Comparison of ENCODE assay signal across 19 cellular contexts in the genomic region with DNA sequence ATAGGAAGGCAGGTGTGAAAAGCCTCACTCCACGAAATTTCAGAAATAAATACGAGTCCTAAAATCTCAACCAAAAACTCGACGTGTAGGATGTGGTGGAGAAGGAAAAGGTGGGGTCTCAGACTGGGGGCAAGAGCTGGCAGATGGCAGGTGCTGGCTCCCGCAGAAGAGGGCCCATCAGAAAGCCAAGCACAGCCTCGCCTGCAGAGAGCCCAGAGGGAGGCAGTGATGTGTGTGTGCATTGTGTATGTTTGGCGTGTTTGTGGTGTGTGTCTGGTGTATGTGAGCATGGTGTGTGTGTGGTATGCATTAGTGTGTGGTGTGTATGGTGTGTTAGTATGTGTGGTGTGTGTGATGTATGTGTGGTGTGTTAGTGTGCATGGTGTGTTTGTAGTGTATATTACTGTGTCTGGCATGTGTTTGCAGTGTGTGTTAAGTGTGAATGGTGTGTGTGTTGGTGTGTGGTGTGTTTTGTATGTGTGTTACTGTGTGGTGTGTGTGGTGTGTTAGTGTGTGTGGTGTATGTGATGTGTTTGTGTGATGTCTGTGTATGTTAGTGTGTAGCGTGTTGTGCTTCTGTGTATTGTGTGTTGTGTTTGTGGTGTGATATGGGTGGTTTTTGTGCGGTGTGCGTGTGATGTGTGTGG.
"Had no signal": no experiment of that assay in that cellular context is flagged by ENCODE, and none has a peak within 500 bp of the region (broad histone marks: within the 10 kb centered on the region; RNA-seq: fewer than 3 reads in every experiment).

No MANE protein-coding gene starts in this region.

- H3K4me1 ChIP-seq: foreskin keratinocyte, left ventricle myocardium inferior, lower lobe of right lung, prostate gland, spleen, tibial artery had no signal

- H3K9ac ChIP-seq: neural progenitor cell had no signal

- H3K27me3 ChIP-seq: foreskin keratinocyte, neural progenitor cell, pancreas had no signal

- H3K36me3 ChIP-seq: left ventricle myocardium inferior, lower lobe of right lung, neural progenitor cell, pancreas, prostate gland, spleen, tibial artery had no signal

- H3K4me2 ChIP-seq: neural progenitor cell had no signal

- H2AFZ ChIP-seq: neural progenitor cell had no signal

- FAIRE-seq: kidney, pancreas had no signal

- H3K9me3 ChIP-seq: pancreas, prostate gland had no signal

- H3K27ac ChIP-seq: foreskin keratinocyte, left ventricle myocardium inferior, lower lobe of right lung, neural progenitor cell, pancreas, prostate gland, spleen, tibial artery had no signal

- DNase-seq: effector memory CD8-positive, alpha-beta T cell; foreskin keratinocyte; immature natural killer cell; kidney; left cardiac atrium; left ventricle myocardium inferior; lower lobe of right lung; midbrain; occipital lobe; pancreas; spleen; stimulated activated CD4-positive, alpha-beta T cell treated with anti-CD3 and anti-CD28 coated beads, Interleukin-15, amount 100 ng/mL, for 24 hours; stimulated activated CD4-positive, alpha-beta T cell treated with anti-CD3 and anti-CD28 coated beads, Interleukin-1b, Interleukin-23, amount 100 ng/mL, for 48 hours; stimulated activated CD4-positive, alpha-beta T cell treated with anti-CD3 and anti-CD28 coated beads, Interleukin-4, amount 100 ng/mL, for 24 hours; tibial artery had no signal

- ATAC-seq: effector memory CD8-positive, alpha-beta T cell; foreskin keratinocyte; left cardiac atrium; lower lobe of right lung; pancreas; sciatic nerve; stimulated activated memory B cell treated with anti-CD40 and anti-IgM and Interleukin-4, amounts not matched to agents 10 μg/mL and 1 μg/mL and 100 μg/mL, for 72 hours had no signal

- H3K4me3 ChIP-seq: left ventricle myocardium inferior, lower lobe of right lung, neural progenitor cell, pancreas, prostate gland, spleen, tibial artery had no signal
